ENCODE assay signal across 21 cellular contexts in the genomic region with DNA sequence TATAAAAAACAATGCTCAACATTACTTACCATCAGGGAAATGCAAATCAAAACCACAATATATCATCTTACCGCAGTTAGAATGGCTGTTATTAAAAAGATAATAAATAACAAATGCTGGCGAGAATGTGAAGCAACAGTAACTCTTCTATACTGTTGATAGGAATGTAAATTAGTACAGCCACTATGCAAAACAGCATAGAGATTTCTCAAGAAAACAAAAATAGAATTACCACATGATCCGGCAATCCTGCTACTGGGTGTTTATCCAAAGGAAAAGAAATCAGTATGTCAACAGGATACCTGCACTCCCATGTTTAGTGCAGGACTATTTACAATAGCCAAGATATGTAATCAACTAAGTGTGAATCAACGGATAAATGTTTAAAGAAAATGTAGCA. TPM values are rescaled to one million over a fixed set of nuclear protein-coding genes. Genes with fewer than 3 reads are reported as not detected.
DNase-seq lines count a peak whose midpoint lies in the region; ATAC-seq, FAIRE-seq and TF ChIP-seq lines count a peak whose summit lies in the region.
"Had no signal": no experiment of that assay in that cellular context is flagged by ENCODE, and none has a peak within 500 bp of the region (broad histone marks: within the 10 kb centered on the region; RNA-seq: fewer than 3 reads in every experiment).

No MANE protein-coding gene starts in this region.

- no peak overlapping the region for H2BK15ac ChIP-seq in mesenchymal stem cell (ENCODE audit: low read depth, poor library complexity, severe bottlenecking)

- H4K8ac ChIP-seq in mesenchymal stem cell (ENCODE audit: low read length), result no peak overlapping the region

- no peak for TF ChIP-seq CTCF in HEK293 (tag by site-specific recombination; IDR thresholded peaks at IDR 0.05)
- TF ChIP-seq CTCF in BE2C (IDR thresholded peaks at IDR 0.05; ENCODE audit: low read depth, low read length), result no peak

- H3K36me3 ChIP-seq in HEK293 (ENCODE audit: control insufficient read depth in 2 of 2, insufficient read depth in 1 of 2, low read length in 2 of 2), result no peaks in the 10 kb centered on the region; a peak in 1 of 3 replicates
- peaks cover 19 to 40% of the 10 kb centered on the region in 2 experiments for H3K36me3 ChIP-seq in mesenchymal stem cell (ENCODE audit: control insufficient read depth in 1 of 2, insufficient read depth in 2 of 2, low read depth in 1 of 2, low read length in 2 of 2)
- peaks cover 6% of the 10 kb centered on the region for H3K36me3 ChIP-seq in BE2C

- H3K79me1 ChIP-seq in mesenchymal stem cell (replicated peaks; ENCODE audit: low read length, poor library complexity, severe bottlenecking), result peaks cover 22% of the 10 kb centered on the region

- CTCF ChIA-PET in HEK293 (lab: Yijun Ruan, JAX), result no interaction called here

- no peak overlapping the region for H2BK12ac ChIP-seq in mesenchymal stem cell (ENCODE audit: low read length in 2 of 2)

- 0 out of 2 replicates have a peak, but pooled peaks cover 2% of the 10 kb centered on the region for H3K4me1 ChIP-seq in HEK293 (ENCODE audit: control insufficient read depth, insufficient read depth, low read length)
- H3K4me1 ChIP-seq in mesenchymal stem cell (ENCODE audit: control insufficient read depth, insufficient read depth, low read depth, low read length), result peaks cover 5% of the 10 kb centered on the region
- no peaks in the 10 kb centered on the region for H3K4me1 ChIP-seq in BE2C

- H4K91ac ChIP-seq in mesenchymal stem cell (ENCODE audit: low read length), result no peak overlapping the region

- H3K27me3 ChIP-seq in mesenchymal stem cell (ENCODE audit: control insufficient read depth in 1 of 2, insufficient read depth in 1 of 2, low read length in 2 of 2) (no peaks in the 10 kb centered on the region), BE2C (no peaks in the 10 kb centered on the region)

- no peak overlapping the region for H3K27ac ChIP-seq in HEK293 (ENCODE audit: extremely low read depth, low read depth, low read length)
- H3K27ac ChIP-seq in mesenchymal stem cell (ENCODE audit: low read length, poor library complexity, severe bottlenecking), result no peak overlapping the region
- H3K27ac ChIP-seq: HL-60 had no signal

- ATAC-seq in HG03378 (IDR thresholded peaks at IDR 0.05; ENCODE audit: unreplicated experiment), result no peak

- no peak overlapping the region for H3K18ac ChIP-seq in mesenchymal stem cell (ENCODE audit: low read depth in 1 of 2, low read length in 2 of 2)

- no CpG with 5 or more reads among the region's 4 CpGs for WGBS in mesenchymal stem cell

- H3K9ac ChIP-seq in mesenchymal stem cell (ENCODE audit: low read length), result no peak overlapping the region

- no peak overlapping the region for H2AFZ ChIP-seq in mesenchymal stem cell (ENCODE audit: low read depth, low read length)

- H3K4me2 ChIP-seq in mesenchymal stem cell (ENCODE audit: low read length, poor library complexity, severe bottlenecking), result no peak overlapping the region

- H3K9me3 ChIP-seq in HEK293 (ENCODE audit: control insufficient read depth, insufficient read depth, low read depth, low read length) (no peaks in the 10 kb centered on the region), mesenchymal stem cell (ENCODE audit: control insufficient read depth, low read length) (peaks cover 14% of the 10 kb centered on the region), BE2C (no peaks in the 10 kb centered on the region)

- H2BK120ac ChIP-seq in mesenchymal stem cell (ENCODE audit: low read depth, low read length), result no peak overlapping the region

- no peak overlapping the region for H3K23ac ChIP-seq in mesenchymal stem cell (ENCODE audit: low read length in 2 of 2)

- FAIRE-seq in RCC 7860 (lab: Jason Lieb, UNC), result no peak
- FAIRE-seq: G401.6, H54 had no signal

- POLR2A ChIA-PET in HEK293 (lab: Yijun Ruan, JAX), result no interaction called here

- no peak overlapping the region for H3K4me3 ChIP-seq in HEK293 (ENCODE audit: low read depth, low read length)
- H3K4me3 ChIP-seq in mesenchymal stem cell (ENCODE audit: insufficient read depth in 1 of 2, low read depth in 1 of 2, low read length in 2 of 2), result no peak overlapping the region
- H3K4me3 ChIP-seq in BE2C (ENCODE audit: low read depth, low read length), result no peak overlapping the region

- H2AK5ac ChIP-seq in mesenchymal stem cell (ENCODE audit: low read length, severe bottlenecking), result no peak overlapping the region

- H3K4ac ChIP-seq in mesenchymal stem cell (ENCODE audit: low read depth in 1 of 2, low read length in 2 of 2), result no peak overlapping the region

- peak; percentile 6 for DNase-seq in GM04503 (ENCODE audit: low read depth)
- peak; percentile 39 for DNase-seq in amniotic epithelial cell (ENCODE audit: low read depth)
- peak; percentile 58 for DNase-seq in mesenchymal stem cell
- no peak for DNase-seq in BE2C
- no peak for DNase-seq in RCC 7860 (ENCODE audit: low spot score)
- DNase-seq: ACHN; AML-193; HFFc6; KBM-7; NCI-H1092 treated with DMSO at 0.1 percent for 48 hours; NCI-H1436 treated with DMSO at 0.1 percent for 48 hours; NCI-H2029; NCI-H2227 treated with DMSO at 0.1 percent for 48 hours; NCI-H510A; NCI-H774; NK-92 treated with Interleukin-12 subunit alpha and Interleukin-12 subunit beta, amount 100 ng/mL, for 24 hours had no signal

- H3K14ac ChIP-seq in mesenchymal stem cell (ENCODE audit: low read length in 2 of 2), result no peak overlapping the region

- H2BK5ac ChIP-seq in mesenchymal stem cell (ENCODE audit: low read depth, low read length, poor library complexity, severe bottlenecking), result no peak overlapping the region

TF ChIP-seq in HEK293, 187 proteins besides CTCF, POLR2A, EP300 and RAD21:
- no peak for TF ChIP-seq ZNF133 (tag by site-specific recombination; IDR thresholded peaks at IDR 0.05)
- TF ChIP-seq, protein P1, sequence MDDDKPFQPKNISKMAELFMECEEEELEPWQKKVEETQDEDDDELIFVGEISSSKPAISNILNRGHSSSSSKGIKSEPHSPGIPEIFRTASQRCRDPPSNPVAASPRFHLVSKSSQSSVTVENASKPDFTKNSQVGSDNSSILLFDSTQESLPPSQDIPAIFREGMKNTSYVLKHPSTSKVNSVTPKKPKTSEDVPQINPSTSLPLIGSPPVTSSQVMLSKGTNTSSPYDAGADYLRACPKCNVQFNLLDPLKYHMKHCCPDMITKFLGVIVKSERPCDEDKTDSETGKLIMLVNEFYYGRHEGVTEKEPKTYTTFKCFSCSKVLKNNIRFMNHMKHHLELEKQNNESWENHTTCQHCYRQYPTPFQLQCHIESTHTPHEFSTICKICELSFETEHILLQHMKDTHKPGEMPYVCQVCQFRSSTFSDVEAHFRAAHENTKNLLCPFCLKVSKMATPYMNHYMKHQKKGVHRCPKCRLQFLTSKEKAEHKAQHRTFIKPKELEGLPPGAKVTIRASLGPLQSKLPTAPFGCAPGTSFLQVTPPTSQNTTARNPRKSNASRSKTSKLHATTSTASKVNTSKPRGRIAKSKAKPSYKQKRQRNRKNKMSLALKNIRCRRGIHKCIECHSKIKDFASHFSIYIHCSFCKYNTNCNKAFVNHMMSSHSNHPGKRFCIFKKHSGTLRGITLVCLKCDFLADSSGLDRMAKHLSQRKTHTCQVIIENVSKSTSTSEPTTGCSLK (tag by site-specific recombination; IDR thresholded peaks at IDR 0.05), result no peak
- 0 out of 2 replicates have a peak, but pooled peaks have one; percentile 25 for TF ChIP-seq ZNF660 (tag by site-specific recombination; IDR thresholded peaks at IDR 0.05)
TF ChIP-seq in HEK293: peak in this region for 1.

RNA-seq across cellular contexts. Expression of a gene that starts 48.1 kb away (rescaled TPM):
- 313 TPM for polyA plus RNA-seq in mesenchymal stem cell (2013, experiment 1 of 2)
- 300 TPM for polyA plus RNA-seq in mesenchymal stem cell (2013, experiment 2 of 2)
- 75.1 TPM for polyA plus RNA-seq in BE2C (2012; ENCODE audit: insufficient read depth, insufficient read length, low read depth)

Comparison
In these comparisons a context has a peak if more than half of its experiments do, and no peak if none do; other contexts are left out.
1. DNase-seq: peak in GM04503 (single experiment), amniotic epithelial cell (single experiment) and mesenchymal stem cell (single experiment); none in BE2C (single experiment) and RCC 7860 (single experiment).